Comparison of ENCODE assay signal across 1 cellular context in genomic region chr1:200890818-200891773, GRCh38.
TF ChIP-seq lines count a peak whose summit lies in the region.

No MANE protein-coding gene starts in this region.

TF ChIP-seq in WTC11, 78 proteins besides CTCF, POLR2A, EP300 and RAD21 (continued from another document):
- TF ChIP-seq ZBTB43 (CRISPR knock-in tag; IDR thresholded peaks at IDR 0.05) (no peak), PRDM15 (CRISPR knock-in tag; IDR thresholded peaks at IDR 0.05) (no peak), ETV6 (CRISPR knock-in tag; IDR thresholded peaks at IDR 0.05) (0 out of 2 replicates have a peak, but pooled peaks have one; percentile 10), ZNF219 (CRISPR knock-in tag; IDR thresholded peaks at IDR 0.05; ENCODE audit: borderline replicate concordance) (no peak), ERG (CRISPR knock-in tag; IDR thresholded peaks at IDR 0.05) (no peak), ZNF423 (CRISPR knock-in tag; IDR thresholded peaks at IDR 0.05) (peak; percentile 91), ZNF232 (CRISPR knock-in tag; IDR thresholded peaks at IDR 0.05) (no peak), USF2 (CRISPR knock-in tag; IDR thresholded peaks at IDR 0.05) (0 out of 2 replicates have a peak, but pooled peaks have one; percentile 11), IRF2 (CRISPR knock-in tag; IDR thresholded peaks at IDR 0.05; ENCODE audit: borderline replicate concordance, low read depth) (no peak), TEAD1 (CRISPR knock-in tag; IDR thresholded peaks at IDR 0.05) (no peak), GTF2I (CRISPR knock-in tag; conservative IDR thresholded peaks at IDR 0.05) (peak; percentile 79; the same call in 1 of the 2 replicates), KAT7 (CRISPR knock-in tag; IDR thresholded peaks at IDR 0.05; ENCODE audit: borderline replicate concordance) (no peak), CDX4 (CRISPR knock-in tag; IDR thresholded peaks at IDR 0.05; ENCODE audit: borderline replicate concordance) (no peak), SOX15 (CRISPR knock-in tag; IDR thresholded peaks at IDR 0.05) (no peak)
